22 cellular contexts compared by ENCODE assay signal in genomic region chr6:30845183-30845582, GRCh38. TPM values are rescaled to one million over a fixed set of nuclear protein-coding genes. Genes with fewer than 3 reads are reported as not detected.
DNase-seq lines count a peak whose midpoint lies in the region; ATAC-seq and TF ChIP-seq lines count a peak whose summit lies in the region.
"Had no signal": no experiment of that assay in that cellular context is flagged by ENCODE, and none has a peak within 500 bp of the region (broad histone marks: within the 10 kb centered on the region; RNA-seq: fewer than 3 reads in every experiment).

No MANE protein-coding gene starts in this region.

- no peak overlapping the region for H2BK120ac ChIP-seq in mesenchymal stem cell (ENCODE audit: low read depth, low read length)

- H3K4me1 ChIP-seq in Caco-2 (peaks cover 42% of the 10 kb centered on the region), HEK293 (ENCODE audit: control insufficient read depth, insufficient read depth, low read length) (peaks cover 14% of the 10 kb centered on the region), mesenchymal stem cell (ENCODE audit: control insufficient read depth, insufficient read depth, low read depth, low read length) (peaks cover 11% of the 10 kb centered on the region), breast epithelium (peaks cover 0 to 3% of the 10 kb centered on the region in 2 donors)
- H3K4me1 ChIP-seq: prostate gland had no signal

- H3K9ac ChIP-seq in mesenchymal stem cell (ENCODE audit: low read length), result no peak overlapping the region
- H3K9ac ChIP-seq: KMS-11, neural progenitor cell had no signal

- H3K9me3 Mint-ChIP-seq in Caco-2 (ENCODE audit: unreplicated experiment) (peaks cover 15% of the 10 kb centered on the region), WTC11 (peaks cover 17% of the 10 kb centered on the region)
- H3K9me3 Mint-ChIP-seq: stimulated activated effector memory CD8-positive, alpha-beta T cell treated with anti-CD3 and anti-CD28 coated beads, Interleukin-12 subunit alpha, Interleukin-12 subunit beta, amount 100 ng/mL, for 72 hours had no signal

- no peak overlapping the region for H4K8ac ChIP-seq in mesenchymal stem cell (ENCODE audit: low read length)

- WGBS in mesenchymal stem cell, result 93% methylated on average over 8 of the region's 8 CpGs

- H3K4me2 ChIP-seq in mesenchymal stem cell (ENCODE audit: low read length, poor library complexity, severe bottlenecking), result no peak overlapping the region
- H3K4me2 ChIP-seq: KMS-11 had no signal

- H2BK12ac ChIP-seq in mesenchymal stem cell (ENCODE audit: low read length in 2 of 2), result peak overlapping the region in 1 of 2 experiments; percentile 34

- in situ Hi-C loops in brain microvascular endothelial cell (cut with HindIII; ENCODE audit: low pct_ligation_motif_present, low sequenced_read_pairs), result no loop called here

- ATAC-seq in WTC11, result peak; percentile 5
- ATAC-seq: CD8-positive, alpha-beta T cell; Right ventricle myocardium inferior; stimulated activated effector memory CD8-positive, alpha-beta T cell treated with anti-CD3 and anti-CD28 coated beads, Interleukin-12 subunit alpha, Interleukin-12 subunit beta, amount 100 ng/mL, for 72 hours had no signal

- H2BK5ac ChIP-seq in mesenchymal stem cell (ENCODE audit: low read depth, low read length, poor library complexity, severe bottlenecking), result no peak overlapping the region

- H4K91ac ChIP-seq in mesenchymal stem cell (ENCODE audit: low read length), result no peak overlapping the region

- H3K36me3 Mint-ChIP-seq in Caco-2 (ENCODE audit: insufficient read depth, unreplicated experiment), result peaks cover 4% of the 10 kb centered on the region
- peaks cover 67% of the 10 kb centered on the region for H3K36me3 Mint-ChIP-seq in WTC11
- H3K36me3 Mint-ChIP-seq: CD8-positive, alpha-beta T cell; neural progenitor cell; stimulated activated effector memory CD8-positive, alpha-beta T cell treated with anti-CD3 and anti-CD28 coated beads, Interleukin-12 subunit alpha, Interleukin-12 subunit beta, amount 100 ng/mL, for 72 hours had no signal

- H3K4ac ChIP-seq in mesenchymal stem cell (ENCODE audit: low read depth in 1 of 2, low read length in 2 of 2), result no peak overlapping the region

- H3K27ac Mint-ChIP-seq in Caco-2 (ENCODE audit: unreplicated experiment) (peak overlapping the region; percentile 79), WTC11 (peak overlapping the region; percentile 83)
- H3K27ac Mint-ChIP-seq: CD8-positive, alpha-beta T cell; neural progenitor cell; stimulated activated effector memory CD8-positive, alpha-beta T cell treated with anti-CD3 and anti-CD28 coated beads, Interleukin-12 subunit alpha, Interleukin-12 subunit beta, amount 100 ng/mL, for 72 hours had no signal

- H2AK5ac ChIP-seq in mesenchymal stem cell (ENCODE audit: low read length, severe bottlenecking), result peak overlapping the region; percentile 62

- no peak overlapping the region for H3K27ac ChIP-seq in HEK293 (ENCODE audit: extremely low read depth, low read depth, low read length)
- no peak overlapping the region for H3K27ac ChIP-seq in mesenchymal stem cell (ENCODE audit: low read length, poor library complexity, severe bottlenecking)
- H3K27ac ChIP-seq in breast epithelium, result no peak overlapping the region
- no peak overlapping the region for H3K27ac ChIP-seq in brain microvascular endothelial cell
- H3K27ac ChIP-seq: adrenal gland, KMS-11, neural progenitor cell, prostate gland had no signal

- CTCF ChIA-PET in Caco-2 (lab: Charles Lee) (interaction anchor here (0.6 to 1.3 kb wide), 2 partner anchors 10 to 23 kb away, joined by 3 read pairs; no protein-coding TSS in a partner anchor), HEK293 (lab: Yijun Ruan, JAX) (interaction anchor here (0.7 to 6.5 kb wide), 10 partner anchors 12 to 241 kb away, joined by 3 to 60 read pairs (median 10); no protein-coding TSS in a partner anchor), WTC11 (lab: Charles Lee) (interaction anchor here (0.9 to 9.9 kb wide), 6 partner anchors 11 to 300 kb away, joined by 3 to 68 read pairs (median 8); partner anchors contain the start of gene VARS2)

- POLR2A ChIA-PET in Caco-2 (lab: Charles Lee), result no interaction called here
- POLR2A ChIA-PET in HEK293 (lab: Yijun Ruan, JAX), result interaction anchor here (1.0 kb wide), 1 partner anchor 39 kb away, joined by 4 read pairs; the partner anchor contains the start of gene DDR1
- POLR2A ChIA-PET in WTC11 (lab: Charles Lee), result interaction anchor here (0.5 to 3.1 kb wide), 3 partner anchors 37 to 111 kb away, joined by 3 to 25 read pairs (median 17); partner anchors contain the start of gene DDR1

- no peak for DNase-seq in Caco-2
- DNase-seq in WTC11 (ENCODE audit: low spot score), result peak; percentile 51
- no peak for DNase-seq in mesenchymal stem cell
- DNase-seq in breast epithelium (ENCODE audit: low spot score in 2 of 2), result no peak
- no peak for DNase-seq in brain microvascular endothelial cell
- DNase-seq in amniotic stem cell (lab: John Stamatoyannopoulos, UW), result no peak
- DNase-seq: activated CD4-positive, CD25-positive, alpha-beta regulatory T cell treated with anti-CD3 and anti-CD28 coated beads, Interleukin-2, amount 50 U/mL, for 72 hours; activated T-cell treated with anti-CD3 and anti-CD28 coated beads, Interleukin-2, amount 50 U/mL, for 1 hour; adrenal gland; CD8-positive, alpha-beta T cell; MV-4-11; NCI-H1694; NCI-H2171 treated with DMSO at 0.1 percent for 48 hours; NCI-H69; stimulated activated CD4-positive, alpha-beta T cell treated with anti-CD3 and anti-CD28 coated beads, Interleukin-2, amount 100 ng/mL, for 24 hours; T-helper 9 cell had no signal

- H3K18ac ChIP-seq in mesenchymal stem cell (ENCODE audit: low read depth in 1 of 2, low read length in 2 of 2), result no peak overlapping the region

- H2AFZ ChIP-seq in mesenchymal stem cell (ENCODE audit: low read depth, low read length), result no peak overlapping the region
- H2AFZ ChIP-seq: neural progenitor cell had no signal

- no TSS peak for BruUV-seq in Caco-2 (replicated peaks; lab: Mats Ljungman, UMichigan)

- intact Hi-C loops in Caco-2 (cut with micrococcal nuclease; ENCODE audit: unreplicated experiment) (no loop called here), breast epithelium (cut with DNase I; ENCODE audit: low total_unique reads) (loop anchor here (5.0 kb wide), 1 partner anchor 168 kb away; no protein-coding TSS in a partner anchor)

- H3K27me3 Mint-ChIP-seq in Caco-2 (ENCODE audit: insufficient read depth, unreplicated experiment), result no peaks in the 10 kb centered on the region
- H3K27me3 Mint-ChIP-seq in WTC11 (ENCODE audit: low read depth), result peaks cover under 1% of the 10 kb centered on the region; the same call in 1 of the 2 replicates

- no peak overlapping the region for H3K4me3 Mint-ChIP-seq in Caco-2 (ENCODE audit: unreplicated experiment)
- no peak overlapping the region for H3K4me3 Mint-ChIP-seq in WTC11
- H3K4me3 Mint-ChIP-seq: CD8-positive, alpha-beta T cell; neural progenitor cell; stimulated activated effector memory CD8-positive, alpha-beta T cell treated with anti-CD3 and anti-CD28 coated beads, Interleukin-12 subunit alpha, Interleukin-12 subunit beta, amount 100 ng/mL, for 72 hours had no signal

- no peak overlapping the region for H2BK15ac ChIP-seq in mesenchymal stem cell (ENCODE audit: low read depth, poor library complexity, severe bottlenecking)

- H3K4me3 ChIP-seq in Caco-2 (ENCODE audit: low read depth, low read length) (no peak overlapping the region), HEK293 (ENCODE audit: low read depth, low read length) (no peak overlapping the region), mesenchymal stem cell (ENCODE audit: insufficient read depth in 1 of 2, low read depth in 1 of 2, low read length in 2 of 2) (no peak overlapping the region), breast epithelium (no peak overlapping the region), brain microvascular endothelial cell (ENCODE audit: low read depth, low read length) (no peak overlapping the region)
- H3K4me3 ChIP-seq: adrenal gland, neural progenitor cell, prostate gland had no signal

- no peak for TF ChIP-seq POLR2A in breast epithelium (IDR thresholded peaks at IDR 0.05)

- TF ChIP-seq CTCF in Caco-2 (IDR thresholded peaks at IDR 0.05; ENCODE audit: insufficient read depth in 1 of 2, low read depth in 1 of 2, low read length in 1 of 2, severe bottlenecking in 1 of 2, unreplicated experiment in 1 of 2), result no peak
- no peak for TF ChIP-seq CTCF in HEK293 (tag by site-specific recombination; IDR thresholded peaks at IDR 0.05)
- TF ChIP-seq CTCF in WTC11 (IDR thresholded peaks at IDR 0.05), result no peak
- TF ChIP-seq CTCF in breast epithelium (IDR thresholded peaks at IDR 0.05), result no peak
- TF ChIP-seq CTCF in brain microvascular endothelial cell (IDR thresholded peaks at IDR 0.05; ENCODE audit: low read depth, low read length, missing control alignments), result no peak

- no peaks in the 10 kb centered on the region for H3K79me1 ChIP-seq in mesenchymal stem cell (replicated peaks; ENCODE audit: low read length, poor library complexity, severe bottlenecking)

- H3K27me3 ChIP-seq in Caco-2 (replicated peaks; ENCODE audit: control insufficient read depth, insufficient read depth, low read length) (no peaks in the 10 kb centered on the region), mesenchymal stem cell (ENCODE audit: control insufficient read depth in 1 of 2, insufficient read depth in 1 of 2, low read length in 2 of 2) (peaks cover 0 to 23% of the 10 kb centered on the region in 2 experiments), breast epithelium (no peaks in the 10 kb centered on the region), brain microvascular endothelial cell (replicated peaks) (no peaks in the 10 kb centered on the region)
- H3K27me3 ChIP-seq: adrenal gland, neural progenitor cell had no signal

- H3K4me1 Mint-ChIP-seq in Caco-2 (ENCODE audit: low read depth, unreplicated experiment) (peaks cover 31% of the 10 kb centered on the region), WTC11 (peaks cover 85% of the 10 kb centered on the region)

- H3K23ac ChIP-seq in mesenchymal stem cell (ENCODE audit: low read length in 2 of 2), result peak overlapping the region in 1 of 2 experiments; percentile 29

- H3K14ac ChIP-seq in mesenchymal stem cell (ENCODE audit: low read length in 2 of 2), result no peak overlapping the region

- H3K9me3 ChIP-seq in Caco-2, result peaks cover 6% of the 10 kb centered on the region
- no peaks in the 10 kb centered on the region for H3K9me3 ChIP-seq in HEK293 (ENCODE audit: control insufficient read depth, insufficient read depth, low read depth, low read length)
- H3K9me3 ChIP-seq in mesenchymal stem cell (ENCODE audit: control insufficient read depth, low read length), result no peaks in the 10 kb centered on the region
- no peaks in the 10 kb centered on the region for H3K9me3 ChIP-seq in breast epithelium
- H3K9me3 ChIP-seq: adrenal gland, prostate gland had no signal

- H3K36me3 ChIP-seq in Caco-2 (ENCODE audit: control insufficient read depth, insufficient read depth, low read length) (no peaks in the 10 kb centered on the region), HEK293 (ENCODE audit: control insufficient read depth in 2 of 2, insufficient read depth in 1 of 2, low read length in 2 of 2) (no peaks in the 10 kb centered on the region), mesenchymal stem cell (ENCODE audit: control insufficient read depth in 1 of 2, insufficient read depth in 2 of 2, low read depth in 1 of 2, low read length in 2 of 2) (no peaks in the 10 kb centered on the region), breast epithelium (no peaks in the 10 kb centered on the region), brain microvascular endothelial cell (replicated peaks) (no peaks in the 10 kb centered on the region)
- H3K36me3 ChIP-seq: adrenal gland, neural progenitor cell, prostate gland had no signal

RNA-seq across cellular contexts. Expression of gene DDR1, which starts 39.1 kb away (rescaled TPM):
- 113 and 115 TPM in 2 replicates for total RNA-seq in Caco-2 (2022)
- total RNA-seq in WTC11 (2021), result 195 to 230 TPM (median 203 TPM) in 3 replicates
- 20.0 TPM for polyA plus RNA-seq in mesenchymal stem cell (2013, experiment 1 of 2)
- polyA plus RNA-seq in mesenchymal stem cell (2013, experiment 2 of 2), result 21.0 TPM
- 100 to 1,000 TPM in 1 of 3 donors, 10 to 100 TPM in 2; 18.1 to 149 (median 72.1) TPM for total RNA-seq in breast epithelium
